Comparison of ENCODE assay signal across 8 cellular contexts in genomic region chr11:57649826-57650738, GRCh38. TPM values are rescaled to one million over a fixed set of nuclear protein-coding genes. Genes with fewer than 3 reads are reported as not detected.
DNase-seq lines count a peak whose midpoint lies in the region; ATAC-seq and TF ChIP-seq lines count a peak whose summit lies in the region.

Gene YPEL4 (minus strand): TSS chr11:57649912. CDS start chr11:57647107, 2,805 bp downstream.

- H2AK5ac ChIP-seq in mesendoderm (ENCODE audit: low read length), result no peak within 1 kb of the TSS

- no peak for TF ChIP-seq CTCF in endodermal cell (conservative IDR thresholded peaks at IDR 0.05)

- no peaks in the 10 kb centered on the region for H3K9me3 ChIP-seq in endodermal cell (ENCODE audit: control insufficient read depth, low read length)

- no peaks in the 10 kb centered on the region for H3K79me2 ChIP-seq in mesendoderm (ENCODE audit: control insufficient read depth, insufficient read depth, low read length)

- peak within 1 kb of the TSS; percentile 16 for H3K4me2 ChIP-seq in mesendoderm (ENCODE audit: low read length)

- DNase-seq in GM03348 (ENCODE audit: low spot score) (peak; percentile 90), NCI-H2227 treated with DMSO at 0.1 percent for 48 hours (lab: John Stamatoyannopoulos, UW) (peak; percentile 64), activated T-cell treated with anti-CD3 and anti-CD28 coated beads for 1 hour (ENCODE audit: low read depth) (peak; percentile 55), endodermal cell (peak; percentile 89), mesendoderm (peak; percentile 88), DMS153 treated with DMSO at 0.1 percent for 48 hours (lab: John Stamatoyannopoulos, UW; ENCODE audit: unreplicated experiment) (no peak)
- peak; percentile 39 to 46 for DNase-seq in stimulated activated CD8-positive, alpha-beta memory T cell treated with anti-CD3 and anti-CD28 coated beads, Interleukin-7, amount 100 ng/mL, for 1 hour (ENCODE audit: low read depth in 2 of 2)

- H3K4me3 ChIP-seq in endodermal cell (ENCODE audit: low read length) (peak within 1 kb of the TSS; percentile 67), mesendoderm (ENCODE audit: low read length) (no peak within 1 kb of the TSS)

- H3K27ac ChIP-seq in endodermal cell (ENCODE audit: low read depth, low read length), result peak within 1 kb of the TSS; percentile 74
- H3K27ac ChIP-seq in mesendoderm (ENCODE audit: low read depth, low read length), result no peak within 1 kb of the TSS

- peak within 1 kb of the TSS; percentile 80 for H3K56ac ChIP-seq in mesendoderm (ENCODE audit: low read length)

- no peak within 1 kb of the TSS for H4K5ac ChIP-seq in mesendoderm (ENCODE audit: low read length)

- ATAC-seq in HG03139 (IDR thresholded peaks at IDR 0.05; ENCODE audit: unreplicated experiment), result no peak

- peaks cover 61% of the 10 kb centered on the region for H3K4me1 Mint-ChIP-seq in endodermal cell

- WGBS in endodermal cell (ENCODE audit: insufficient coverage in 1 of 2, insufficient read length in 1 of 2), 2 experiments, result 23 to 28% methylated on average over 10 to 13 of the region's 15 CpGs
- no CpG with 5 or more reads among the region's 15 CpGs for WGBS in mesendoderm (ENCODE audit: extremely low coverage, insufficient coverage, low lambda C conversion rate)

- H3K36me3 Mint-ChIP-seq in endodermal cell (ENCODE audit: low read depth), result peaks cover 2% of the 10 kb centered on the region

- H3K18ac ChIP-seq in mesendoderm (ENCODE audit: low read length), result no peak within 1 kb of the TSS

- no peak within 1 kb of the TSS for H2BK5ac ChIP-seq in mesendoderm (ENCODE audit: low read length)

- H3K79me1 ChIP-seq in mesendoderm (ENCODE audit: low read length), result no peaks in the 10 kb centered on the region

- no peak within 1 kb of the TSS for H3K9ac ChIP-seq in endodermal cell (ENCODE audit: extremely low read depth, low read length, poor library complexity, severe bottlenecking)
- peak within 1 kb of the TSS; percentile 50 for H3K9ac ChIP-seq in mesendoderm (ENCODE audit: low read length)

- H3K27me3 Mint-ChIP-seq in endodermal cell (ENCODE audit: insufficient read depth), result peaks cover 8% of the 10 kb centered on the region

- H3K4me1 ChIP-seq in endodermal cell (ENCODE audit: control insufficient read depth, insufficient read depth, low read length) (peaks cover 36% of the 10 kb centered on the region), mesendoderm (ENCODE audit: control insufficient read depth, low read depth, low read length) (peaks cover 18% of the 10 kb centered on the region)

- H3K27me3 ChIP-seq in endodermal cell (ENCODE audit: control insufficient read depth, insufficient read depth, low read length, poor library complexity, severe bottlenecking) (no peaks in the 10 kb centered on the region), mesendoderm (ENCODE audit: insufficient read depth, low read length, poor library complexity) (no peaks in the 10 kb centered on the region)

- H2BK15ac ChIP-seq in mesendoderm (replicated peaks; ENCODE audit: low read depth), result no peak within 1 kb of the TSS

- H3K4ac ChIP-seq in mesendoderm (ENCODE audit: low read depth, low read length), result no peak within 1 kb of the TSS

- peak within 1 kb of the TSS; percentile 43 for H3K4me3 Mint-ChIP-seq in endodermal cell

- H3K36me3 ChIP-seq in endodermal cell (ENCODE audit: control insufficient read depth, insufficient read depth, low read length), result peaks cover 9% of the 10 kb centered on the region
- no peaks in the 10 kb centered on the region for H3K36me3 ChIP-seq in mesendoderm (ENCODE audit: control insufficient read depth, insufficient read depth, low read length)

- peak within 1 kb of the TSS; percentile 91 for H3K27ac Mint-ChIP-seq in endodermal cell

- no peak within 1 kb of the TSS for H2BK120ac ChIP-seq in mesendoderm (ENCODE audit: low read depth, low read length)

- H4K8ac ChIP-seq in mesendoderm (ENCODE audit: low read depth, low read length), result no peak within 1 kb of the TSS

- no peak within 1 kb of the TSS for H3K23ac ChIP-seq in mesendoderm (ENCODE audit: low read length)

- no peaks in the 10 kb centered on the region for H3K9me3 Mint-ChIP-seq in endodermal cell

RNA-seq across cellular contexts. Expression of gene YPEL4, which starts in this region (rescaled TPM):
- not detected for total RNA-seq in endodermal cell
- 2.8 TPM for polyA plus RNA-seq in endodermal cell (2013, experiment 1 of 2)
- 2.0 TPM for polyA plus RNA-seq in endodermal cell (2013, experiment 2 of 2)
- polyA plus RNA-seq in mesendoderm (2013, experiment 1 of 2), result 0.01 TPM
- polyA plus RNA-seq in mesendoderm (2013, experiment 2 of 2), result not detected
